ENCODE assay signal across 9 cellular contexts in the genomic region with DNA sequence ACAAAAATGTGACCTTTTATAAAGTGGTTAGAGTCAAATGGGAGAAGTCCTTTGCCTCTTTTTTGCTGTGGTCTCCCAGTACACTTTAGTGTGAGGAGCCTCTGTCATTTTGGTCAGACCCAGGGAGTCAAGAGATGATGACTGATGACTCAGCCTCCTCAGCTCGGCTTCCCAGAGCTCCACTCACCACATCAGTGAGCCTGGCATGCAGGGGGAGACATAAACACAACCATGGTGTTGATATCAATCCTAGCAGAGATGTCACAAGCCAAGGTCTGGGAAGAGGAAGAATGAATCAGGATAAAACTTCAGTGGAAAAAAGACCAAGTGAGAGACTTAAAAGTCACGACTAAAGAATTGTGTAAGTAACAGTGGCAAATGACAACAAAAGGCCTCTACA. TPM values are rescaled to one million over a fixed set of nuclear protein-coding genes. Genes with fewer than 3 reads are reported as not detected.
A peak's percentile ranks its signal among the peaks of the same experiment; 100 is the strongest.
DNase-seq lines count a peak whose midpoint lies in the region; ATAC-seq and TF ChIP-seq lines count a peak whose summit lies in the region.
"Had no signal": no experiment of that assay in that cellular context is flagged by ENCODE, and none has a peak within 500 bp of the region (broad histone marks: within the 10 kb centered on the region; RNA-seq: fewer than 3 reads in every experiment).

No MANE protein-coding gene starts in this region.

- TF ChIP-seq CTCF in transverse colon (IDR thresholded peaks at IDR 0.05), result no peak

- WGBS in right cardiac atrium, result 20% methylated on average over 2 of the region's 2 CpGs
- 43 to 51% methylated on average over 1 to 2 of the region's 2 CpGs for WGBS in transverse colon (ENCODE audit: low coverage in 1 of 2), 2 donors

- no peaks in the 10 kb centered on the region for H3K36me3 ChIP-seq in transverse colon
- H3K36me3 ChIP-seq: right lobe of liver had no signal

- TF ChIP-seq EP300 in transverse colon (IDR thresholded peaks at IDR 0.05; ENCODE audit: low read depth), result no peak

- intact Hi-C loops in Right ventricle myocardium inferior (cut with DNase I) (no loop called here), cardiac septum (cut with DNase I) (no loop called here), right cardiac atrium (cut with DNase I) (no loop called here), transverse colon (cut with DNase I; ENCODE audit: low total_unique reads) (no loop called here)

- H3K4me1 ChIP-seq in right cardiac atrium (ENCODE audit: control insufficient read depth, insufficient read depth, low read length) (peaks cover 1% of the 10 kb centered on the region), transverse colon (peaks cover 0 to 10% (median 0%) of the 10 kb centered on the region in 4 donors)
- H3K4me1 ChIP-seq: right lobe of liver had no signal

- DNase-seq in Right ventricle myocardium inferior (ENCODE audit: missing footprints) (no peak), cardiac septum (ENCODE audit: low spot score) (no peak), right cardiac atrium (peak; percentile 65 to 76 (median 69)), transverse colon (peak; percentile 23), SIG-M5 treated with dmso at 0.1 percent for 504 hours (lab: John Stamatoyannopoulos, UW; ENCODE audit: unreplicated experiment) (no peak)
- peak; percentile 22 to 35 for DNase-seq in activated T-cell treated with anti-CD3 and anti-CD28 coated beads, Interleukin-2, amount 50 U/mL, for 48 hours
- DNase-seq: right lobe of liver had no signal

- no peak overlapping the region for H3K4me3 ChIP-seq in right cardiac atrium (ENCODE audit: low read length)
- H3K4me3 ChIP-seq in transverse colon, result no peak overlapping the region
- H3K4me3 ChIP-seq: right lobe of liver had no signal

- ATAC-seq in Right ventricle myocardium inferior (peak; percentile 79), right cardiac atrium (peak; percentile 87 to 96), GM18867 (IDR thresholded peaks at IDR 0.05; ENCODE audit: unreplicated experiment) (no peak), HG02610 (IDR thresholded peaks at IDR 0.05; ENCODE audit: unreplicated experiment) (no peak)

- H3K9me3 ChIP-seq in right cardiac atrium (ENCODE audit: control insufficient read depth, low read length), result no peaks in the 10 kb centered on the region
- H3K9me3 ChIP-seq in transverse colon, result no peaks in the 10 kb centered on the region
- H3K9me3 ChIP-seq: right lobe of liver had no signal

- H3K27me3 ChIP-seq in right cardiac atrium (ENCODE audit: control insufficient read depth, insufficient read depth) (no peaks in the 10 kb centered on the region), transverse colon (no peaks in the 10 kb centered on the region)
- H3K27me3 ChIP-seq: right lobe of liver had no signal

- in situ Hi-C loops in transverse colon (cut with MboI; ENCODE audit: low pct_ligation_motif_present in 1 of 4, low pct_unique_long_range_greater_than_20kb in 1 of 4, low sequenced_read_pairs in 3 of 4), result no loop called here

- no peak for TF ChIP-seq POLR2A in transverse colon (IDR thresholded peaks at IDR 0.05)

- peak overlapping the region; percentile 45 for H3K27ac ChIP-seq in right cardiac atrium (ENCODE audit: low read length)
- peak overlapping the region in 3 of 4 donors; percentile 6 to 26 (median 17) for H3K27ac ChIP-seq in transverse colon
- H3K27ac ChIP-seq: right lobe of liver had no signal

RNA-seq across cellular contexts. Expression of a gene that starts 50.1 kb away (rescaled TPM):
- total RNA-seq in Right ventricle myocardium inferior, result 32.0 TPM
- 29.4 TPM for total RNA-seq in cardiac septum
- total RNA-seq in right cardiac atrium, result 10 to 100 TPM; 26.6 to 34.0 (median 30.0) TPM
- polyA plus RNA-seq in right cardiac atrium, result 11.1 TPM
- 10 to 100 TPM in 3 of 4 donors, 1 to 10 TPM in 1; 2.2 to 35.2 (median 15.9) TPM for total RNA-seq in transverse colon

Comparison
In these comparisons a context has a peak if more than half of its experiments do, and no peak if none do; other contexts are left out.
1. DNase-seq: peak in activated T-cell treated with anti-CD3 and anti-CD28 coated beads, Interleukin-2, amount 50 U/mL, for 48 hours (2 of 2), right cardiac atrium (3 of 3) and transverse colon (single experiment); none in Right ventricle myocardium inferior (single experiment), cardiac septum (single experiment) and SIG-M5 treated with dmso at 0.1 percent for 504 hours (single experiment).
2. ATAC-seq: peak in Right ventricle myocardium inferior (single experiment) and right cardiac atrium (2 of 2); none in GM18867 (single experiment) and HG02610 (single experiment).